Comparison of ENCODE assay signal across 25 cellular contexts in genomic region chr18:44869533-44869932, GRCh38.
"Had no signal": no experiment of that assay in that cellular context is flagged by ENCODE, and none has a peak within 500 bp of the region (broad histone marks: within the 10 kb centered on the region; RNA-seq: fewer than 3 reads in every experiment).

No MANE protein-coding gene starts in this region.

- H3K4me3 Mint-ChIP-seq: activated CD4-positive, alpha-beta memory T cell treated with anti-CD3 and anti-CD28 coated beads, Interleukin-2, amount 10 ng/mL, durations not matched to agents 7 days and 5 days; activated CD4-positive, alpha-beta T cell treated with anti-CD3 and anti-CD28 coated beads, Interleukin-2, amount 10 ng/mL, durations not matched to agents 24 days and 14 days; activated naive CD4-positive, alpha-beta T cell treated with anti-CD3 and anti-CD28 coated beads for 36 hours; activated naive CD8-positive, alpha-beta T cell treated with anti-CD3 and anti-CD28 coated beads, Interleukin-2, amount 10 ng/mL, durations not matched to agents 7 days and 5 days; activated T-cell treated with anti-CD3 and anti-CD28 coated beads, Interleukin-2, amount 50 U/mL, for 72 hours; mesothelial cell of epicardium; naive thymus-derived CD8-positive, alpha-beta T cell; stimulated activated naive CD8-positive, alpha-beta T cell treated with anti-CD3 and anti-CD28 coated beads, Interleukin-15, Interleukin-2, amounts not matched to agents 100 ng/mL and 50 ng/mL, for 24 hours had no signal

- H3K9me3 Mint-ChIP-seq: activated CD4-positive, alpha-beta memory T cell treated with anti-CD3 and anti-CD28 coated beads, Interleukin-2, amount 10 ng/mL, durations not matched to agents 7 days and 5 days; activated CD4-positive, alpha-beta T cell treated with anti-CD3 and anti-CD28 coated beads, Interleukin-2, amount 10 ng/mL, durations not matched to agents 24 days and 14 days; activated naive CD4-positive, alpha-beta T cell treated with anti-CD3 and anti-CD28 coated beads for 36 hours; mesothelial cell of epicardium; naive thymus-derived CD8-positive, alpha-beta T cell; stimulated activated naive CD8-positive, alpha-beta T cell treated with anti-CD3 and anti-CD28 coated beads, Interleukin-15, Interleukin-2, amounts not matched to agents 100 ng/mL and 50 ng/mL, for 24 hours had no signal

- H3K4me1 ChIP-seq: left lung, prostate gland, thyroid gland, upper lobe of right lung had no signal

- H3K27ac Mint-ChIP-seq: activated CD4-positive, alpha-beta memory T cell treated with anti-CD3 and anti-CD28 coated beads, Interleukin-2, amount 10 ng/mL, durations not matched to agents 7 days and 5 days; activated CD4-positive, alpha-beta T cell treated with anti-CD3 and anti-CD28 coated beads, Interleukin-2, amount 10 ng/mL, durations not matched to agents 24 days and 14 days; activated naive CD4-positive, alpha-beta T cell treated with anti-CD3 and anti-CD28 coated beads for 36 hours; activated naive CD8-positive, alpha-beta T cell treated with anti-CD3 and anti-CD28 coated beads, Interleukin-2, amount 10 ng/mL, durations not matched to agents 7 days and 5 days; activated T-cell treated with anti-CD3 and anti-CD28 coated beads, Interleukin-2, amount 50 U/mL, for 72 hours; mesothelial cell of epicardium; naive thymus-derived CD8-positive, alpha-beta T cell; stimulated activated naive CD8-positive, alpha-beta T cell treated with anti-CD3 and anti-CD28 coated beads, Interleukin-15, Interleukin-2, amounts not matched to agents 100 ng/mL and 50 ng/mL, for 24 hours had no signal

- H3K27me3 ChIP-seq: left lung, spleen, thyroid gland, upper lobe of right lung had no signal

- H3K36me3 ChIP-seq: left lung, prostate gland, thyroid gland, upper lobe of right lung had no signal

- H3K4me1 Mint-ChIP-seq: activated naive CD8-positive, alpha-beta T cell treated with anti-CD3 and anti-CD28 coated beads, Interleukin-2, amount 10 ng/mL, durations not matched to agents 7 days and 5 days had no signal

- DNase-seq: activated CD4-positive, alpha-beta memory T cell treated with anti-CD3 and anti-CD28 coated beads, Interleukin-2, amount 10 ng/mL, durations not matched to agents 7 days and 5 days; activated CD4-positive, alpha-beta T cell treated with anti-CD3 and anti-CD28 coated beads, Interleukin-2, amount 10 ng/mL, durations not matched to agents 24 days and 14 days; activated effector memory CD4-positive, alpha-beta T cell treated with Interleukin-2 at 50 U/mL for 16 hours; activated naive CD4-positive, alpha-beta T cell treated with anti-CD3 and anti-CD28 coated beads for 36 hours; activated naive CD8-positive, alpha-beta T cell treated with anti-CD3 and anti-CD28 coated beads, Interleukin-2, amount 10 ng/mL, durations not matched to agents 7 days and 5 days; activated T-cell treated with anti-CD3 and anti-CD28 coated beads, Interleukin-2, amount 50 U/mL, for 72 hours; amniotic stem cell; cerebellar nuclear complex; hippocampal formation; kidney glomerular epithelial cell; left lung; naive thymus-derived CD8-positive, alpha-beta T cell; spleen; stimulated activated CD4-positive, alpha-beta T cell treated with anti-CD3 and anti-CD28 coated beads, Interleukin-4, amount 100 ng/mL, for 24 hours; substantia nigra; T-helper 1 cell; thyroid gland; upper lobe of right lung had no signal

- H3K9me3 ChIP-seq: left lung, prostate gland, spleen, thyroid gland, upper lobe of right lung had no signal

- H3K36me3 Mint-ChIP-seq: activated naive CD8-positive, alpha-beta T cell treated with anti-CD3 and anti-CD28 coated beads, Interleukin-2, amount 10 ng/mL, durations not matched to agents 7 days and 5 days; naive thymus-derived CD8-positive, alpha-beta T cell had no signal

- H3K27ac ChIP-seq: coronary artery, epithelial cell of prostate, left lung, spleen, thyroid gland, upper lobe of right lung had no signal

- H3K4me3 ChIP-seq: coronary artery, left lung, lung, prostate gland, spleen, thyroid gland, upper lobe of right lung had no signal

- ATAC-seq: activated CD4-positive, CD25-positive, alpha-beta regulatory T cell treated with anti-CD3 and anti-CD28 coated beads, Interleukin-2, amount 50 U/mL, for 24 hours; activated T-cell treated with anti-CD3 and anti-CD28 coated beads, Interleukin-2, amount 50 U/mL, for 72 hours; left lung; naive thymus-derived CD8-positive, alpha-beta T cell; upper lobe of right lung had no signal
